ENCODE assay signal across 9 cellular contexts in the genomic region with DNA sequence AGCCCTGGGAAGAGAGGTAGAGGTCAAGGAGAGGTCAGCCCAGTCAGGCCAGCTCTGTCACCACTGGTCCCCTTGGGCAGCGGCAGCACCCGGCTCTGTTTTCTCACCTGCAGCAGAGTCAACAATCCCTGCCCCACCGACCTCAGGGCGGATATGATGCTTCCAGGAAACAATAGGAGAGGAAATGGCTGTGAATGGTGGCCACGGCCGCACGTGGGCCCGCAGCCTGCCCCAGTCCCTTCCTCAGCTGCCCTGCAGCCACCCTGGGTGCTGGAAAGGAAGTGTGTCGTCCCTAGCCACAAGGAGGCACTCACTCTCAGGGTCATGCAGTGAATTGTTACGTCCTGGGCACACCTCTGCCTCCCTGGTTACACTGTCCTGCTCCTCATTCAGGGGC.
DNase-seq lines count a peak whose midpoint lies in the region; ATAC-seq and TF ChIP-seq lines count a peak whose summit lies in the region.
"Had no signal": no experiment of that assay in that cellular context is flagged by ENCODE, and none has a peak within 500 bp of the region (broad histone marks: within the 10 kb centered on the region; RNA-seq: fewer than 3 reads in every experiment).

No MANE protein-coding gene starts in this region.

- no peaks in the 10 kb centered on the region for H3K27me3 Mint-ChIP-seq in effector memory CD8-positive, alpha-beta T cell
- no peaks in the 10 kb centered on the region for H3K27me3 Mint-ChIP-seq in type B pancreatic cell

- TF ChIP-seq CTCF in SK-N-SH (IDR thresholded peaks at IDR 0.05) (no peak), SU-DHL-6 (IDR thresholded peaks at IDR 0.05; ENCODE audit: insufficient read depth, low read length, poor library complexity, severe bottlenecking) (peak; percentile 58), type B pancreatic cell (conservative IDR thresholded peaks at IDR 0.05) (no peak)

- no peak overlapping the region for H3K4me3 ChIP-seq in SK-N-SH (ENCODE audit: low read depth in 2 of 2, low read length in 1 of 2)
- H3K4me3 ChIP-seq in SU-DHL-6 (ENCODE audit: insufficient read depth, low read length, poor library complexity, severe bottlenecking), result no peak overlapping the region

- peaks cover 10 to 23% of the 10 kb centered on the region in 2 donors for H3K4me1 Mint-ChIP-seq in effector memory CD8-positive, alpha-beta T cell (ENCODE audit: low read depth in 2 of 2)
- no peaks in the 10 kb centered on the region for H3K4me1 Mint-ChIP-seq in type B pancreatic cell (ENCODE audit: unreplicated experiment)

- H3K27me3 ChIP-seq in SK-N-SH (ENCODE audit: insufficient read depth), result no peaks in the 10 kb centered on the region
- no peaks in the 10 kb centered on the region for H3K27me3 ChIP-seq in SU-DHL-6 (ENCODE audit: low read length)

- H3K79me2 ChIP-seq in SK-N-SH (ENCODE audit: insufficient read depth) (no peaks in the 10 kb centered on the region), SU-DHL-6 (ENCODE audit: insufficient read depth, low read length) (no peaks in the 10 kb centered on the region)

- peak overlapping the region; percentile 67 to 86 for H3K27ac Mint-ChIP-seq in effector memory CD8-positive, alpha-beta T cell
- no peak overlapping the region for H3K27ac Mint-ChIP-seq in type B pancreatic cell

- H3K36me3 ChIP-seq in SK-N-SH (replicated peaks in 1 of 2; ENCODE audit: control insufficient read depth in 1 of 2, insufficient read depth in 2 of 2, low read length in 1 of 2) (no peaks in the 10 kb centered on the region), SU-DHL-6 (ENCODE audit: low read length) (no peaks in the 10 kb centered on the region)

- H3K9me3 Mint-ChIP-seq in effector memory CD8-positive, alpha-beta T cell, result no peaks in the 10 kb centered on the region
- no peaks in the 10 kb centered on the region for H3K9me3 Mint-ChIP-seq in type B pancreatic cell

- H3K9ac ChIP-seq in SK-N-SH (no peak overlapping the region), SU-DHL-6 (ENCODE audit: low read length) (peak overlapping the region; percentile 8; the same call in 1 of the 2 replicates)

- H4K20me1 ChIP-seq in SK-N-SH (ENCODE audit: insufficient read depth) (no peaks in the 10 kb centered on the region), SU-DHL-6 (ENCODE audit: low read depth, low read length) (no peaks in the 10 kb centered on the region)

- no peaks in the 10 kb centered on the region for H3K9me3 ChIP-seq in SK-N-SH
- H3K9me3 ChIP-seq in SU-DHL-6 (ENCODE audit: insufficient read depth, low read length), result no peaks in the 10 kb centered on the region; the same call in 1 of the 2 replicates

- peaks cover 6% of the 10 kb centered on the region for H3K36me3 Mint-ChIP-seq in effector memory CD8-positive, alpha-beta T cell (ENCODE audit: insufficient read depth)
- H3K36me3 Mint-ChIP-seq in type B pancreatic cell, result no peaks in the 10 kb centered on the region

- H2AFZ ChIP-seq in SK-N-SH (ENCODE audit: low read depth) (no peak overlapping the region), SU-DHL-6 (ENCODE audit: low read depth, low read length, severe bottlenecking) (peak overlapping the region; percentile 14)

- CTCF ChIA-PET in SK-N-SH (lab: Yijun Ruan, JAX), result interaction anchor here (1.1 kb wide), 1 partner anchor 45 kb away, joined by 3 read pairs; no protein-coding TSS in a partner anchor

- H3K4me2 ChIP-seq in SK-N-SH (no peak overlapping the region), SU-DHL-6 (ENCODE audit: low read depth, low read length, poor library complexity, severe bottlenecking) (peak overlapping the region; percentile 12)

- no peak for TF ChIP-seq EP300 in SK-N-SH (IDR thresholded peaks at IDR 0.05; ENCODE audit: borderline replicate concordance in 1 of 2, low read depth in 1 of 2, low read length in 1 of 2)

- peak overlapping the region; percentile 4 to 17 for H3K4me3 Mint-ChIP-seq in effector memory CD8-positive, alpha-beta T cell
- no peak overlapping the region for H3K4me3 Mint-ChIP-seq in type B pancreatic cell

- DNase-seq in SK-N-SH, result no peak
- peak; percentile 8 to 35 (median 23) for DNase-seq in effector memory CD8-positive, alpha-beta T cell
- peak in 2 of 3 donors; percentile 28 to 46 for DNase-seq in stimulated activated CD4-positive, alpha-beta T cell treated with anti-CD3 and anti-CD28 coated beads, Interleukin-12 subunit alpha, Interleukin-12 subunit beta, amount 100 ng/mL, for 48 hours (ENCODE audit: low read depth in 2 of 3, low spot score in 1 of 3)
- DNase-seq in type B pancreatic cell (ENCODE audit: extremely low spot score, unreplicated experiment), result no peak
- DNase-seq in ureter (ENCODE audit: low spot score), result no peak
- DNase-seq in NCI-H526 (lab: John Stamatoyannopoulos, UW), result no peak

- H3K9me2 ChIP-seq in SK-N-SH (no peaks in the 10 kb centered on the region), SU-DHL-6 (replicated peaks; ENCODE audit: insufficient read depth, low read length) (no peaks in the 10 kb centered on the region)

- TF ChIP-seq RAD21 in SK-N-SH (IDR thresholded peaks at IDR 0.05; ENCODE audit: low read length), result no peak

- H3K27ac ChIP-seq in SK-N-SH (ENCODE audit: low read depth in 2 of 2, low read length in 1 of 2) (no peak overlapping the region), SU-DHL-6 (ENCODE audit: low read depth, low read length) (no peak overlapping the region)
- H3K27ac ChIP-seq: C4-2B had no signal

- no peaks in the 10 kb centered on the region for H3K4me1 ChIP-seq in SK-N-SH (ENCODE audit: control insufficient read depth in 1 of 2, insufficient read depth in 2 of 2, low read depth in 1 of 2, low read length in 1 of 2)

- WGBS in SK-N-SH (ENCODE audit: low lambda C conversion rate), result 100% methylated on average over 3 of the region's 10 CpGs

- H3F3A ChIP-seq in SK-N-SH (replicated peaks; ENCODE audit: insufficient read depth), result no peaks in the 10 kb centered on the region
- H3F3A ChIP-seq in SU-DHL-6 (ENCODE audit: insufficient read depth), result peaks cover 4% of the 10 kb centered on the region; the same call in 1 of the 2 replicates

- ATAC-seq in SK-N-SH treated with all-trans-retinoic acid at 6 μM for 48 hours, result peak; percentile 63; the same call in 2 of the 3 replicates
- peak; percentile 79 for ATAC-seq in effector memory CD8-positive, alpha-beta T cell (replicated peaks)

- POLR2A ChIA-PET in SK-N-SH (lab: Yijun Ruan, JAX), result no interaction called here

TF ChIP-seq in SK-N-SH treated with all-trans-retinoic acid at 6 μM for 48 hours, 23 proteins besides CTCF, POLR2A, EP300 and RAD21 (continues in another document):
- no peak for TF ChIP-seq ZNF8 (CRISPR knock-in tag; IDR thresholded peaks at IDR 0.05)
- no peak for TF ChIP-seq ZFP3 (CRISPR knock-in tag; IDR thresholded peaks at IDR 0.05)
- no peak for TF ChIP-seq TOX (CRISPR knock-in tag; IDR thresholded peaks at IDR 0.05; ENCODE audit: borderline replicate concordance)
- TF ChIP-seq, protein P1, sequence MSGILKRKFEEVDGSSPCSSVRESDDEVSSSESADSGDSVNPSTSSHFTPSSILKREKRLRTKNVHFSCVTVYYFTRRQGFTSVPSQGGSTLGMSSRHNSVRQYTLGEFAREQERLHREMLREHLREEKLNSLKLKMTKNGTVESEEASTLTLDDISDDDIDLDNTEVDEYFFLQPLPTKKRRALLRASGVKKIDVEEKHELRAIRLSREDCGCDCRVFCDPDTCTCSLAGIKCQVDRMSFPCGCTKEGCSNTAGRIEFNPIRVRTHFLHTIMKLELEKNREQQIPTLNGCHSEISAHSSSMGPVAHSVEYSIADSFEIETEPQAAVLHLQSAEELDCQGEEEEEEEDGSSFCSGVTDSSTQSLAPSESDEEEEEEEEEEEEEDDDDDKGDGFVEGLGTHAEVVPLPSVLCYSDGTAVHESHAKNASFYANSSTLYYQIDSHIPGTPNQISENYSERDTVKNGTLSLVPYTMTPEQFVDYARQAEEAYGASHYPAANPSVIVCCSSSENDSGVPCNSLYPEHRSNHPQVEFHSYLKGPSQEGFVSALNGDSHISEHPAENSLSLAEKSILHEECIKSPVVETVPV (CRISPR knock-in tag; IDR thresholded peaks at IDR 0.05), result no peak

TF ChIP-seq in SK-N-SH, 30 proteins besides CTCF, POLR2A, EP300 and RAD21 (continues in another document):
- no peak for TF ChIP-seq GATA2 (CRISPR knock-in tag; IDR thresholded peaks at IDR 0.05)
- TF ChIP-seq GABPA (IDR thresholded peaks at IDR 0.05; ENCODE audit: low read depth), result no peak
- no peak for TF ChIP-seq TCF12 (IDR thresholded peaks at IDR 0.05)
- TF ChIP-seq RXRA (IDR thresholded peaks at IDR 0.05; ENCODE audit: borderline replicate concordance, low read depth), result no peak
- TF ChIP-seq, protein P2, sequence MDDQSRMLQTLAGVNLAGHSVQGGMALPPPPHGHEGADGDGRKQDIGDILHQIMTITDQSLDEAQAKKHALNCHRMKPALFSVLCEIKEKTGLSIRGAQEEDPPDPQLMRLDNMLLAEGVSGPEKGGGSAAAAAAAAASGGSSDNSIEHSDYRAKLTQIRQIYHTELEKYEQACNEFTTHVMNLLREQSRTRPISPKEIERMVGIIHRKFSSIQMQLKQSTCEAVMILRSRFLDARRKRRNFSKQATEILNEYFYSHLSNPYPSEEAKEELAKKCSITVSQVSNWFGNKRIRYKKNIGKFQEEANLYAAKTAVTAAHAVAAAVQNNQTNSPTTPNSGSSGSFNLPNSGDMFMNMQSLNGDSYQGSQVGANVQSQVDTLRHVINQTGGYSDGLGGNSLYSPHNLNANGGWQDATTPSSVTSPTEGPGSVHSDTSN (IDR thresholded peaks at IDR 0.05), result no peak
- TF ChIP-seq POLR2AphosphoS5 (IDR thresholded peaks at IDR 0.05; ENCODE audit: low read depth, low read length), result no peak
- no peak for TF ChIP-seq RFX5 (IDR thresholded peaks at IDR 0.05; ENCODE audit: low read length)
- TF ChIP-seq CHD2 (IDR thresholded peaks at IDR 0.05; ENCODE audit: low read length, partially characterized antibody), result no peak
- TF ChIP-seq FOSL2 (IDR thresholded peaks at IDR 0.05; ENCODE audit: borderline replicate concordance, low read depth), result no peak
- TF ChIP-seq YY1 (IDR thresholded peaks at IDR 0.05; ENCODE audit: low read depth), result no peak
- TF ChIP-seq, protein P3, sequence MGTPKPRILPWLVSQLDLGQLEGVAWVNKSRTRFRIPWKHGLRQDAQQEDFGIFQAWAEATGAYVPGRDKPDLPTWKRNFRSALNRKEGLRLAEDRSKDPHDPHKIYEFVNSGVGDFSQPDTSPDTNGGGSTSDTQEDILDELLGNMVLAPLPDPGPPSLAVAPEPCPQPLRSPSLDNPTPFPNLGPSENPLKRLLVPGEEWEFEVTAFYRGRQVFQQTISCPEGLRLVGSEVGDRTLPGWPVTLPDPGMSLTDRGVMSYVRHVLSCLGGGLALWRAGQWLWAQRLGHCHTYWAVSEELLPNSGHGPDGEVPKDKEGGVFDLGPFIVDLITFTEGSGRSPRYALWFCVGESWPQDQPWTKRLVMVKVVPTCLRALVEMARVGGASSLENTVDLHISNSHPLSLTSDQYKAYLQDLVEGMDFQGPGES (IDR thresholded peaks at IDR 0.05; ENCODE audit: low read depth, low read length), result no peak
- TF ChIP-seq FOXJ3 (CRISPR knock-in tag; IDR thresholded peaks at IDR 0.05), result no peak
- TF ChIP-seq RCOR1 (IDR thresholded peaks at IDR 0.05; ENCODE audit: low read length), result no peak
- TF ChIP-seq JUND (IDR thresholded peaks at IDR 0.05), result no peak
- TF ChIP-seq TAF1 (IDR thresholded peaks at IDR 0.05; ENCODE audit: borderline replicate concordance, low read depth, low read length), result no peak

Comparison
In these comparisons a context has a peak if more than half of its experiments do, and no peak if none do; other contexts are left out.
1. DNase-seq: peak in effector memory CD8-positive, alpha-beta T cell (3 of 3) and stimulated activated CD4-positive, alpha-beta T cell treated with anti-CD3 and anti-CD28 coated beads, Interleukin-12 subunit alpha, Interleukin-12 subunit beta, amount 100 ng/mL, for 48 hours (2 of 3); none in SK-N-SH (single experiment), type B pancreatic cell (single experiment), ureter (single experiment) and NCI-H526 (0 of 2).